ENCODE assay signal across 4 cellular contexts in the genomic region with DNA sequence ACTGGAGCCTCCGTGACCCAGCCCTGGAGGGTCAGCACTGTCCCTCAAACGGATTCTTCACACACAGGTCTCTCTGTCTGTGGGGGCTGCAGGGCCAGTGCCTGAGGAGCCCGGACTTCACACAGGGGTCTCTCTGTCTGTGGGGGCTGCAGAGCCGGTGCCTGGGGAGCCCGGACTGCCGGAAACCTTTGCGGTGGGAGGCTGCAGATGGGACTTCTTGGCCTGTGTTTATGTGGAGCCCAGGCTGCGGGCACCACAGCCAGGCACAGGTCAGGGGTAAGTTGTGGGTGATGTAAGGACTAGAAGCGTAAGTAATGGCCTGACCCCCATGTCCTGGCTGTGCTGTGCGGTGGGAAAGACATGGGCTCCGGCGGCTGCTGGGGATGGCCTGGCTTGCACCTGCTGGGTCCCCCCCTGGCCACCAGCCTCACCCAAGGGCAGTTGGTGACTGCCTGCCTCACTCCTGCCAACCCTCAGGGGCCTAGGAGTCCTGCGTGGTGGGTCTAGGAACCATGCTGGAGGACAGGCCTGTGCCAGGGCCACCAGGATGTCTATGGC. TPM values are rescaled to one million over a fixed set of nuclear protein-coding genes. Genes with fewer than 3 reads are reported as not detected.
"Had no signal": no experiment of that assay in that cellular context is flagged by ENCODE, and none has a peak within 500 bp of the region (broad histone marks: within the 10 kb centered on the region; RNA-seq: fewer than 3 reads in every experiment).

No MANE protein-coding gene starts in this region.

RNA-seq across cellular contexts. Expression of a gene that starts 47.3 kb away (rescaled TPM):
- total RNA-seq: M059J, OCI-LY7, PC-3 had no signal
- polyA plus RNA-seq: IgD-negative memory B cell had no signal
